In genomic region chr6:10429638-10430427, GRCh38 we compare ENCODE assay signal across 1 cellular context.
TF ChIP-seq lines count a peak whose summit lies in the region.

No MANE protein-coding gene starts in this region.

TF ChIP-seq in K562, 482 proteins besides CTCF, POLR2A, EP300 and RAD21 (continued from another document):
- TF ChIP-seq ZNF175 (CRISPR knock-in tag; IDR thresholded peaks at IDR 0.05; ENCODE audit: low read depth) (peak; percentile 59; the same call in 1 of the 2 replicates), DMBX1 (CRISPR knock-in tag; IDR thresholded peaks at IDR 0.05; ENCODE audit: borderline replicate concordance) (0 out of 2 replicates have a peak, but pooled peaks have one; percentile 16), RBFOX2 (IDR thresholded peaks at IDR 0.05; ENCODE audit: low read depth, low read length) (peak; percentile 53; the same call in 1 of the 2 replicates), FOSL1 (tag; conservative IDR thresholded peaks at IDR 0.05) (0 out of 2 replicates have a peak, but pooled peaks have one; percentile 39), CEBPG (CRISPR knock-in tag; IDR thresholded peaks at IDR 0.05) (peak; percentile 71), CEBPG (tag; conservative IDR thresholded peaks at IDR 0.05 in 1 of 2, IDR thresholded peaks at IDR 0.05 in 1 of 2) (peak; percentile 20 to 86; a peak in 3 of 4 replicates), BRD9 (IDR thresholded peaks at IDR 0.05; ENCODE audit: low read depth, partially characterized antibody) (peak; percentile 44), MAZ (CRISPR knock-in tag; conservative IDR thresholded peaks at IDR 0.05 in 1 of 2, IDR thresholded peaks at IDR 0.05 in 1 of 2) (0 out of 4 replicates have a peak, but pooled peaks of 1 of the 2 experiments have one; percentile 7), POLR2G (IDR thresholded peaks at IDR 0.05; ENCODE audit: low read depth, low read length) (0 out of 2 replicates have a peak, but pooled peaks have one; percentile 19), LCOR (CRISPR knock-in tag; IDR thresholded peaks at IDR 0.05) (peak; percentile 51; the same call in 1 of the 2 replicates), NR2C2 (CRISPR knock-in tag; IDR thresholded peaks at IDR 0.05) (no peak), NR2C2 (tag; IDR thresholded peaks at IDR 0.05) (peak; percentile 50; the same call in 1 of the 2 replicates), ZNF551 (CRISPR knock-in tag; IDR thresholded peaks at IDR 0.05) (no peak), MNT (conservative IDR thresholded peaks at IDR 0.05) (peak; percentile 35 to 46; a peak in 2 of 4 replicates), MYBL2 (IDR thresholded peaks at IDR 0.05; ENCODE audit: low read depth) (peak; percentile 14; the same call in 1 of the 2 replicates), MYBL2 (CRISPR knock-in tag; IDR thresholded peaks at IDR 0.05; ENCODE audit: borderline replicate concordance) (no peak)
- TF ChIP-seq, protein P1, sequence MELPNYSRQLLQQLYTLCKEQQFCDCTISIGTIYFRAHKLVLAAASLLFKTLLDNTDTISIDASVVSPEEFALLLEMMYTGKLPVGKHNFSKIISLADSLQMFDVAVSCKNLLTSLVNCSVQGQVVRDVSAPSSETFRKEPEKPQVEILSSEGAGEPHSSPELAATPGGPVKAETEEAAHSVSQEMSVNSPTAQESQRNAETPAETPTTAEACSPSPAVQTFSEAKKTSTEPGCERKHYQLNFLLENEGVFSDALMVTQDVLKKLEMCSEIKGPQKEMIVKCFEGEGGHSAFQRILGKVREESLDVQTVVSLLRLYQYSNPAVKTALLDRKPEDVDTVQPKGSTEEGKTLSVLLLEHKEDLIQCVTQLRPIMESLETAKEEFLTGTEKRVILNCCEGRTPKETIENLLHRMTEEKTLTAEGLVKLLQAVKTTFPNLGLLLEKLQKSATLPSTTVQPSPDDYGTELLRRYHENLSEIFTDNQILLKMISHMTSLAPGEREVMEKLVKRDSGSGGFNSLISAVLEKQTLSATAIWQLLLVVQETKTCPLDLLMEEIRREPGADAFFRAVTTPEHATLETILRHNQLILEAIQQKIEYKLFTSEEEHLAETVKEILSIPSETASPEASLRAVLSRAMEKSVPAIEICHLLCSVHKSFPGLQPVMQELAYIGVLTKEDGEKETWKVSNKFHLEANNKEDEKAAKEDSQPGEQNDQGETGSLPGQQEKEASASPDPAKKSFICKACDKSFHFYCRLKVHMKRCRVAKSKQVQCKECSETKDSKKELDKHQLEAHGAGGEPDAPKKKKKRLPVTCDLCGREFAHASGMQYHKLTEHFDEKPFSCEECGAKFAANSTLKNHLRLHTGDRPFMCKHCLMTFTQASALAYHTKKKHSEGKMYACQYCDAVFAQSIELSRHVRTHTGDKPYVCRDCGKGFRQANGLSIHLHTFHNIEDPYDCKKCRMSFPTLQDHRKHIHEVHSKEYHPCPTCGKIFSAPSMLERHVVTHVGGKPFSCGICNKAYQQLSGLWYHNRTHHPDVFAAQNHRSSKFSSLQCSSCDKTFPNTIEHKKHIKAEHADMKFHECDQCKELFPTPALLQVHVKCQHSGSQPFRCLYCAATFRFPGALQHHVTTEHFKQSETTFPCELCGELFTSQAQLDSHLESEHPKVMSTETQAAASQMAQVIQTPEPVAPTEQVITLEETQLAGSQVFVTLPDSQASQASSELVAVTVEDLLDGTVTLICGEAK (IDR thresholded peaks at IDR 0.05) = peak; percentile 49; the same call in 1 of the 2 replicates
- TF ChIP-seq, protein P1 (CRISPR knock-in tag; IDR thresholded peaks at IDR 0.05) = no peak
- TF ChIP-seq, protein P2, sequence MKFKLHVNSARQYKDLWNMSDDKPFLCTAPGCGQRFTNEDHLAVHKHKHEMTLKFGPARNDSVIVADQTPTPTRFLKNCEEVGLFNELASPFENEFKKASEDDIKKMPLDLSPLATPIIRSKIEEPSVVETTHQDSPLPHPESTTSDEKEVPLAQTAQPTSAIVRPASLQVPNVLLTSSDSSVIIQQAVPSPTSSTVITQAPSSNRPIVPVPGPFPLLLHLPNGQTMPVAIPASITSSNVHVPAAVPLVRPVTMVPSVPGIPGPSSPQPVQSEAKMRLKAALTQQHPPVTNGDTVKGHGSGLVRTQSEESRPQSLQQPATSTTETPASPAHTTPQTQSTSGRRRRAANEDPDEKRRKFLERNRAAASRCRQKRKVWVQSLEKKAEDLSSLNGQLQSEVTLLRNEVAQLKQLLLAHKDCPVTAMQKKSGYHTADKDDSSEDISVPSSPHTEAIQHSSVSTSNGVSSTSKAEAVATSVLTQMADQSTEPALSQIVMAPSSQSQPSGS (CRISPR knock-in tag; IDR thresholded peaks at IDR 0.05) = no peak
- TF ChIP-seq, protein P3, sequence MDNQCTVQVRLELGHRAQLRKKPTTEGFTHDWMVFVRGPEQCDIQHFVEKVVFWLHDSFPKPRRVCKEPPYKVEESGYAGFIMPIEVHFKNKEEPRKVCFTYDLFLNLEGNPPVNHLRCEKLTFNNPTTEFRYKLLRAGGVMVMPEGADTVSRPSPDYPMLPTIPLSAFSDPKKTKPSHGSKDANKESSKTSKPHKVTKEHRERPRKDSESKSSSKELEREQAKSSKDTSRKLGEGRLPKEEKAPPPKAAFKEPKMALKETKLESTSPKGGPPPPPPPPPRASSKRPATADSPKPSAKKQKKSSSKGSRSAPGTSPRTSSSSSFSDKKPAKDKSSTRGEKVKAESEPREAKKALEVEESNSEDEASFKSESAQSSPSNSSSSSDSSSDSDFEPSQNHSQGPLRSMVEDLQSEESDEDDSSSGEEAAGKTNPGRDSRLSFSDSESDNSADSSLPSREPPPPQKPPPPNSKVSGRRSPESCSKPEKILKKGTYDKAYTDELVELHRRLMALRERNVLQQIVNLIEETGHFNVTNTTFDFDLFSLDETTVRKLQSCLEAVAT (IDR thresholded peaks at IDR 0.05) = peak; percentile 39 to 97; a peak in 2 of 4 replicates
